1 cellular context compared by ENCODE assay signal in the genomic region with DNA sequence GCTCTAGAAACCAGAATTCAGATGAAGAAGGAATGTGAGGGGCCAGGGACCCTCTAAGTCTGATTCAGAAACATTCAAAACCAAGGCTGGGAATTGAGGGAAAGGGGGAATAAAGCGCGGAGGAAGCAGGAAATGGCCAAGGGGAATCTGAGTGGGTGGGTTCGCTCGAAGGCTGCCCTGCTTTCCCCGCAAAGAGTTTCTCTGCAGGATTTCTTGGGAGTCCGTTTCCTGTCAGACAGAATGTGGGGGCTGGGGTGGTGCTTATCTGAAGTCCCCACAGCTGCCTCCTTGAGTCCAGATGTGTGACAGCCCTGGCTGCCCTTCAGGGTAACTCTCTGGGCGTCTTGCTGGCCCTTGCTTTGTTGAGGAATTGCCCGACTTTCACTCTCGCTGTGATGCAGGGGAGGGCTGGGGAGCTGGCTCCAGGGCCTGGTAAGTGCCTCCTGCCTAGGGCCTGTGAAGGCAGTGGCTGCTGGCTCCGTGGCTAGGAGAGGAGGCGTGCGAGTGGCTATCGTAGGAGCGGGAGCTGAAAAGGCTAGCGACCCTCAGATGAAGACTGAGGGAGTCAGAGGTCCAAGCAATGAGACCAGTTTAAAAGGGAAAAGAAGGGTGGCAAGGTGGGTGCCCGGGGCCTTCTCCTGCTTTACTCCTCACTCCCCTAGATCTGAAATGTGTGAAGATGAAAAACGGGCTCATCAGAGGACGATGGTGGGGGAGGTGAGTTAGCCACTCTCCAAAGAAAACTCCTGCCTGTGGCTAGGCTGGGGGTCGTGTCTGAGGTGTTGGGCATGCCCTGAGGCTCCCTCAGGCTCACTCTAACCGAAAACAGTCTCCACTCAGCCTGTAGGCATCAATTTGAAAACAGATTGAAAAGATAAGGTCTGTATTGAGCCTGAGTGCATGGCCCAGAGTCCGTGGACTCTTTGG.
TF ChIP-seq lines count a peak whose summit lies in the region.

No MANE protein-coding gene starts in this region.

TF ChIP-seq in K562, 482 proteins besides CTCF, POLR2A, EP300 and RAD21 (continued from another document and continues in another):
- TF ChIP-seq, protein P1, sequence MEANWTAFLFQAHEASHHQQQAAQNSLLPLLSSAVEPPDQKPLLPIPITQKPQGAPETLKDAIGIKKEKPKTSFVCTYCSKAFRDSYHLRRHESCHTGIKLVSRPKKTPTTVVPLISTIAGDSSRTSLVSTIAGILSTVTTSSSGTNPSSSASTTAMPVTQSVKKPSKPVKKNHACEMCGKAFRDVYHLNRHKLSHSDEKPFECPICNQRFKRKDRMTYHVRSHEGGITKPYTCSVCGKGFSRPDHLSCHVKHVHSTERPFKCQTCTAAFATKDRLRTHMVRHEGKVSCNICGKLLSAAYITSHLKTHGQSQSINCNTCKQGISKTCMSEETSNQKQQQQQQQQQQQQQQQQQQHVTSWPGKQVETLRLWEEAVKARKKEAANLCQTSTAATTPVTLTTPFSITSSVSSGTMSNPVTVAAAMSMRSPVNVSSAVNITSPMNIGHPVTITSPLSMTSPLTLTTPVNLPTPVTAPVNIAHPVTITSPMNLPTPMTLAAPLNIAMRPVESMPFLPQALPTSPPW (CRISPR knock-in tag; IDR thresholded peaks at IDR 0.05) = peak; percentile 23; the same call in 1 of the 2 replicates
- TF ChIP-seq, protein P2, sequence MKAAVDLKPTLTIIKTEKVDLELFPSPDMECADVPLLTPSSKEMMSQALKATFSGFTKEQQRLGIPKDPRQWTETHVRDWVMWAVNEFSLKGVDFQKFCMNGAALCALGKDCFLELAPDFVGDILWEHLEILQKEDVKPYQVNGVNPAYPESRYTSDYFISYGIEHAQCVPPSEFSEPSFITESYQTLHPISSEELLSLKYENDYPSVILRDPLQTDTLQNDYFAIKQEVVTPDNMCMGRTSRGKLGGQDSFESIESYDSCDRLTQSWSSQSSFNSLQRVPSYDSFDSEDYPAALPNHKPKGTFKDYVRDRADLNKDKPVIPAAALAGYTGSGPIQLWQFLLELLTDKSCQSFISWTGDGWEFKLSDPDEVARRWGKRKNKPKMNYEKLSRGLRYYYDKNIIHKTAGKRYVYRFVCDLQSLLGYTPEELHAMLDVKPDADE (conservative IDR thresholded peaks at IDR 0.05; ENCODE audit: control insufficient read depth, low read depth, low read length) = peak; percentile 62; the same call in 1 of the 2 replicates
- TF ChIP-seq HOMEZ (CRISPR knock-in tag; IDR thresholded peaks at IDR 0.05) (no peak), ARID1B (IDR thresholded peaks at IDR 0.05) (peak; percentile 88), NFE2 (IDR thresholded peaks at IDR 0.05; ENCODE audit: low read depth) (no peak), ETV1 (tag; conservative IDR thresholded peaks at IDR 0.05; ENCODE audit: low read depth) (0 out of 2 replicates have a peak, but pooled peaks have one; percentile 19), ZNF609 (CRISPR knock-in tag; IDR thresholded peaks at IDR 0.05; ENCODE audit: borderline replicate concordance) (no peak), ZNF140 (CRISPR knock-in tag; IDR thresholded peaks at IDR 0.05) (no peak), HMGN3 (IDR thresholded peaks at IDR 0.05; ENCODE audit: borderline replicate concordance, extremely low read depth, insufficient read length, low read depth, low read length) (peak; percentile 40), TAF7 (tag; IDR thresholded peaks at IDR 0.05) (no peak), SUPT5H (IDR thresholded peaks at IDR 0.05) (no peak), STAT5A (IDR thresholded peaks at IDR 0.05; ENCODE audit: borderline replicate concordance, low read length) (peak; percentile 63), SMAD4 (CRISPR knock-in tag; conservative IDR thresholded peaks at IDR 0.05) (peak; percentile 86), HDAC2 (IDR thresholded peaks at IDR 0.05) (0 out of 2 replicates have a peak, but pooled peaks have one; percentile 49), NR4A1 (CRISPR knock-in tag; IDR thresholded peaks at IDR 0.05) (no peak), NR4A1 (tag; IDR thresholded peaks at IDR 0.05) (no peak), ZBTB2 (IDR thresholded peaks at IDR 0.05) (peak; percentile 51; the same call in 1 of the 2 replicates), BRD9 (IDR thresholded peaks at IDR 0.05; ENCODE audit: low read depth, partially characterized antibody) (peak; percentile 66), MBD2 (IDR thresholded peaks at IDR 0.05; ENCODE audit: borderline replicate concordance, low read depth) (peak; percentile 63; the same call in 1 of the 2 replicates), XRCC3 (IDR thresholded peaks at IDR 0.05) (no peak), YY1 (IDR thresholded peaks at IDR 0.05; ENCODE audit: borderline replicate concordance in 1 of 3, control insufficient read depth in 1 of 3, extremely low read depth in 1 of 3, insufficient read depth in 3 of 3, insufficient read length in 1 of 3, insufficient replicate concordance in 2 of 3, low read depth in 1 of 3, low read length in 2 of 3) (peak in 1 of 3 experiments; percentile 11), NRF1 (conservative IDR thresholded peaks at IDR 0.05 in 1 of 2, IDR thresholded peaks at IDR 0.05 in 1 of 2) (no peak), KLF16 (IDR thresholded peaks at IDR 0.05) (peak; percentile 83), ZNF316 (IDR thresholded peaks at IDR 0.05) (no peak), ZMIZ1 (IDR thresholded peaks at IDR 0.05; ENCODE audit: low read depth in 2 of 2, low read length in 2 of 2) (peak in 1 of 2 experiments; percentile 76; a peak in 2 of 4 replicates), PML (IDR thresholded peaks at IDR 0.05; ENCODE audit: low read length) (peak; percentile 51; the same call in 1 of the 2 replicates), RBFOX2 (IDR thresholded peaks at IDR 0.05; ENCODE audit: low read depth, low read length) (peak; percentile 52), MYNN (IDR thresholded peaks at IDR 0.05) (peak; percentile 73; the same call in 1 of the 2 replicates), MYNN (CRISPR knock-in tag; IDR thresholded peaks at IDR 0.05) (no peak)
- TF ChIP-seq, protein P3, sequence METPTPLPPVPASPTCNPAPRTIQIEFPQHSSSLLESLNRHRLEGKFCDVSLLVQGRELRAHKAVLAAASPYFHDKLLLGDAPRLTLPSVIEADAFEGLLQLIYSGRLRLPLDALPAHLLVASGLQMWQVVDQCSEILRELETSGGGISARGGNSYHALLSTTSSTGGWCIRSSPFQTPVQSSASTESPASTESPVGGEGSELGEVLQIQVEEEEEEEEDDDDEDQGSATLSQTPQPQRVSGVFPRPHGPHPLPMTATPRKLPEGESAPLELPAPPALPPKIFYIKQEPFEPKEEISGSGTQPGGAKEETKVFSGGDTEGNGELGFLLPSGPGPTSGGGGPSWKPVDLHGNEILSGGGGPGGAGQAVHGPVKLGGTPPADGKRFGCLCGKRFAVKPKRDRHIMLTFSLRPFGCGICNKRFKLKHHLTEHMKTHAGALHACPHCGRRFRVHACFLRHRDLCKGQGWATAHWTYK (CRISPR knock-in tag; IDR thresholded peaks at IDR 0.05) = no peak
- TF ChIP-seq, protein P4, sequence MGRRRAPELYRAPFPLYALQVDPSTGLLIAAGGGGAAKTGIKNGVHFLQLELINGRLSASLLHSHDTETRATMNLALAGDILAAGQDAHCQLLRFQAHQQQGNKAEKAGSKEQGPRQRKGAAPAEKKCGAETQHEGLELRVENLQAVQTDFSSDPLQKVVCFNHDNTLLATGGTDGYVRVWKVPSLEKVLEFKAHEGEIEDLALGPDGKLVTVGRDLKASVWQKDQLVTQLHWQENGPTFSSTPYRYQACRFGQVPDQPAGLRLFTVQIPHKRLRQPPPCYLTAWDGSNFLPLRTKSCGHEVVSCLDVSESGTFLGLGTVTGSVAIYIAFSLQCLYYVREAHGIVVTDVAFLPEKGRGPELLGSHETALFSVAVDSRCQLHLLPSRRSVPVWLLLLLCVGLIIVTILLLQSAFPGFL (CRISPR knock-in tag; IDR thresholded peaks at IDR 0.05) = no peak
- TF ChIP-seq, protein P5, sequence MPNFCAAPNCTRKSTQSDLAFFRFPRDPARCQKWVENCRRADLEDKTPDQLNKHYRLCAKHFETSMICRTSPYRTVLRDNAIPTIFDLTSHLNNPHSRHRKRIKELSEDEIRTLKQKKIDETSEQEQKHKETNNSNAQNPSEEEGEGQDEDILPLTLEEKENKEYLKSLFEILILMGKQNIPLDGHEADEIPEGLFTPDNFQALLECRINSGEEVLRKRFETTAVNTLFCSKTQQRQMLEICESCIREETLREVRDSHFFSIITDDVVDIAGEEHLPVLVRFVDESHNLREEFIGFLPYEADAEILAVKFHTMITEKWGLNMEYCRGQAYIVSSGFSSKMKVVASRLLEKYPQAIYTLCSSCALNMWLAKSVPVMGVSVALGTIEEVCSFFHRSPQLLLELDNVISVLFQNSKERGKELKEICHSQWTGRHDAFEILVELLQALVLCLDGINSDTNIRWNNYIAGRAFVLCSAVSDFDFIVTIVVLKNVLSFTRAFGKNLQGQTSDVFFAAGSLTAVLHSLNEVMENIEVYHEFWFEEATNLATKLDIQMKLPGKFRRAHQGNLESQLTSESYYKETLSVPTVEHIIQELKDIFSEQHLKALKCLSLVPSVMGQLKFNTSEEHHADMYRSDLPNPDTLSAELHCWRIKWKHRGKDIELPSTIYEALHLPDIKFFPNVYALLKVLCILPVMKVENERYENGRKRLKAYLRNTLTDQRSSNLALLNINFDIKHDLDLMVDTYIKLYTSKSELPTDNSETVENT (CRISPR knock-in tag; IDR thresholded peaks at IDR 0.05) = no peak
- TF ChIP-seq, protein P6, sequence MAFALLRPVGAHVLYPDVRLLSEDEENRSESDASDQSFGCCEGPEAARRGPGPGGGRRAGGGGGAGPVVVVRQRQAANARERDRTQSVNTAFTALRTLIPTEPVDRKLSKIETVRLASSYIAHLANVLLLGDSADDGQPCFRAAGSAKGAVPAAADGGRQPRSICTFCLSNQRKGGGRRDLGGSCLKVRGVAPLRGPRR (CRISPR knock-in tag; IDR thresholded peaks at IDR 0.05) = no peak
